Comparison of ENCODE assay signal across 35 cellular contexts in the genomic region with DNA sequence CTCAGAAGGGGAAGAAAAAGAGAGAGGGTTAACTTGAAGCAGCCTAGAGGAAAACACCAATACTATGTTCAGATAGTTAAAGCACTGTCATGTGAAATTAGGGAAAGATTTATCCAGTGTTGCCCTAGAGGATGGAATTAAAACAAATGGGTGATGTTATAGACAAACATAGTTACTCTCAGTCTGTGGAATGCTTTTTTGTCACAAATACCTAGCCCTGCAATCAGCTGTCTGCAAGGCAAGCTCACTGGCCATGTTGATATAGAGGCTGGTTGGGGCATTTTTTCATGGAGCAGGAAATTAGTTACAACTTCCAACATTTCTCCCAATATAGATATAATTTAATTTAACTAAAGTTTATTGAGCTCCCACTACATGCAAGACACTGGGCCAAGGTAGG.
"Had no signal": no experiment of that assay in that cellular context is flagged by ENCODE, and none has a peak within 500 bp of the region (broad histone marks: within the 10 kb centered on the region; RNA-seq: fewer than 3 reads in every experiment).

No MANE protein-coding gene starts in this region.

- DNase-seq: Kasumi-1, MG63, MM.1S, MV-4-11, NCI-H1048, NCI-H1092, NCI-H1092 treated with DMSO at 0.1 percent for 48 hours, NCI-H1105, NCI-H1105 treated with DMSO at 0.1 percent for 48 hours, NCI-H1417, NCI-H1417 treated with DMSO at 0.1 percent for 48 hours, NCI-H1436, NCI-H1436 treated with DMSO at 0.1 percent for 48 hours, NCI-H146, NCI-H1694, NCI-H1694 treated with DMSO at 0.1 percent for 48 hours, NCI-H187, NCI-H1930, NCI-H2029, NCI-H2029 treated with DMSO at 0.1 percent for 48 hours, NCI-H2081, NCI-H2081 treated with DMSO at 0.1 percent for 48 hours, NCI-H2107, NCI-H2171, NCI-H2171 treated with DMSO at 0.1 percent for 48 hours, NCI-H2227 treated with DMSO at 0.1 percent for 48 hours, NCI-H226, NCI-H345, NCI-H446, NCI-H446 treated with DMSO at 0.1 percent for 48 hours, NCI-H510A, NCI-H510A treated with DMSO at 0.1 percent for 48 hours, NCI-H524, NCI-H524 treated with DMSO at 0.1 percent for 48 hours, NCI-H526 had no signal

- H3K36me3 ChIP-seq: MG63 had no signal

- H3K27me3 ChIP-seq: MG63 had no signal

- H3K9me3 ChIP-seq: MG63 had no signal

- H3K4me3 ChIP-seq: MG63 had no signal
